ENCODE assay signal across 16 cellular contexts in genomic region chr13:63551731-63552130, GRCh38.
DNase-seq lines count a peak whose midpoint lies in the region; ATAC-seq and TF ChIP-seq lines count a peak whose summit lies in the region.
"Had no signal": no experiment of that assay in that cellular context is flagged by ENCODE, and none has a peak within 500 bp of the region (broad histone marks: within the 10 kb centered on the region; RNA-seq: fewer than 3 reads in every experiment).

No MANE protein-coding gene starts in this region.

- H3K36me3 Mint-ChIP-seq in GM23338 (ENCODE audit: low read depth), result no peaks in the 10 kb centered on the region
- H3K36me3 Mint-ChIP-seq in type B pancreatic cell, result no peaks in the 10 kb centered on the region
- no peaks in the 10 kb centered on the region for H3K36me3 Mint-ChIP-seq in stimulated activated memory B cell treated with anti-CD40 and anti-IgM and Interleukin-4, amounts not matched to agents 10 μg/mL and 1 μg/mL and 100 μg/mL, for 72 hours
- H3K36me3 Mint-ChIP-seq: CD8-positive, alpha-beta T cell had no signal

- H3K4me3 Mint-ChIP-seq in GM23338, result no peak overlapping the region
- H3K4me3 Mint-ChIP-seq in type B pancreatic cell, result peak overlapping the region; percentile 78
- H3K4me3 Mint-ChIP-seq in stimulated activated memory B cell treated with anti-CD40 and anti-IgM and Interleukin-4, amounts not matched to agents 10 μg/mL and 1 μg/mL and 100 μg/mL, for 72 hours, result no peak overlapping the region
- H3K4me3 Mint-ChIP-seq: B cell; CD8-positive, alpha-beta T cell; H9 had no signal

- H3F3A ChIP-seq in GM23338 (replicated peaks; ENCODE audit: low read depth), result no peaks in the 10 kb centered on the region

- H3K79me2 ChIP-seq in GM23338 (replicated peaks; ENCODE audit: insufficient read depth) (no peaks in the 10 kb centered on the region), osteoblast (ENCODE audit: insufficient read depth, low read length) (no peaks in the 10 kb centered on the region)

- H3K9me3 ChIP-seq in osteoblast (ENCODE audit: low read depth, low read length), result no peaks in the 10 kb centered on the region
- H3K9me3 ChIP-seq: BLaER1 treated with 17β-estradiol and CSF1 and Interleukin-3, amounts not matched to agents 10 nM and 100 nM had no signal

- H3K36me3 ChIP-seq in GM23338 (ENCODE audit: insufficient read depth), result no peaks in the 10 kb centered on the region
- H3K36me3 ChIP-seq in osteoblast (ENCODE audit: insufficient read depth, low read length), result no peaks in the 10 kb centered on the region
- H3K36me3 ChIP-seq: BLaER1 treated with 17β-estradiol and CSF1 and Interleukin-3, amounts not matched to agents 10 nM and 100 nM had no signal

- H3K27ac Mint-ChIP-seq in GM23338 (no peak overlapping the region), type B pancreatic cell (peak overlapping the region; percentile 97)
- H3K27ac Mint-ChIP-seq in stimulated activated memory B cell treated with anti-CD40 and anti-IgM and Interleukin-4, amounts not matched to agents 10 μg/mL and 1 μg/mL and 100 μg/mL, for 72 hours, result no peak overlapping the region
- H3K27ac Mint-ChIP-seq: B cell; CD8-positive, alpha-beta T cell; H9 had no signal

- H3K9me2 ChIP-seq in GM23338 (ENCODE audit: insufficient read depth), result no peaks in the 10 kb centered on the region

- ATAC-seq in GM23338, result no peak
- ATAC-seq in stimulated activated memory B cell treated with anti-CD40 and anti-IgM and Interleukin-4, amounts not matched to agents 10 μg/mL and 1 μg/mL and 100 μg/mL, for 72 hours, result no peak
- ATAC-seq: CD8-positive, alpha-beta T cell; K562 had no signal

- H3K27me3 Mint-ChIP-seq in GM23338 (ENCODE audit: insufficient read depth, low read depth, poor library complexity) (no peaks in the 10 kb centered on the region), type B pancreatic cell (no peaks in the 10 kb centered on the region)
- H3K27me3 Mint-ChIP-seq in stimulated activated memory B cell treated with anti-CD40 and anti-IgM and Interleukin-4, amounts not matched to agents 10 μg/mL and 1 μg/mL and 100 μg/mL, for 72 hours, result no peaks in the 10 kb centered on the region
- H3K27me3 Mint-ChIP-seq: B cell had no signal

- H2AFZ ChIP-seq in GM23338 (peak overlapping the region; percentile 15), osteoblast (ENCODE audit: low read length) (peak overlapping the region; percentile 50)

- no peak for DNase-seq in GM23338 (ENCODE audit: low spot score)
- DNase-seq in epithelial cell of esophagus (ENCODE audit: low read depth), result peak; percentile 15
- DNase-seq in osteoblast (ENCODE audit: insufficient read length, low spot score, missing footprints), result no peak
- no peak for DNase-seq in type B pancreatic cell (ENCODE audit: extremely low spot score, unreplicated experiment)
- no peak for DNase-seq in DMS79 (lab: John Stamatoyannopoulos, UW)
- no peak for DNase-seq in NCI-H345 (lab: John Stamatoyannopoulos, UW)
- DNase-seq: CD8-positive, alpha-beta T cell; DMS 273 treated with DMSO at 0.1 percent for 48 hours; DMS53; GDM1; H9; IMR-90 had no signal

- no peaks in the 10 kb centered on the region for H3K27me3 ChIP-seq in GM23338 (ENCODE audit: insufficient read depth)
- H3K27me3 ChIP-seq in osteoblast (ENCODE audit: insufficient read depth, low read length), result no peaks in the 10 kb centered on the region
- H3K27me3 ChIP-seq: BLaER1 treated with 17β-estradiol and CSF1 and Interleukin-3, amounts not matched to agents 10 nM and 100 nM had no signal

- H3K27ac ChIP-seq in GM23338 (ENCODE audit: low read depth) (no peak overlapping the region), osteoblast (ENCODE audit: low read depth, low read length) (no peak overlapping the region)
- H3K27ac ChIP-seq: BLaER1 treated with 17β-estradiol and CSF1 and Interleukin-3, amounts not matched to agents 10 nM and 100 nM had no signal

- H3K4me1 ChIP-seq in GM23338 (ENCODE audit: insufficient read depth) (0 out of 2 replicates have a peak, but pooled peaks cover 3% of the 10 kb centered on the region), osteoblast (ENCODE audit: insufficient read depth, low read length) (no peaks in the 10 kb centered on the region)
- H3K4me1 ChIP-seq: BLaER1 treated with 17β-estradiol and CSF1 and Interleukin-3, amounts not matched to agents 10 nM and 100 nM had no signal

- H4K20me1 ChIP-seq in GM23338 (replicated peaks; ENCODE audit: insufficient read depth) (no peaks in the 10 kb centered on the region), osteoblast (ENCODE audit: insufficient read depth, low read length) (no peaks in the 10 kb centered on the region)
- H4K20me1 ChIP-seq: BLaER1 treated with 17β-estradiol and CSF1 and Interleukin-3, amounts not matched to agents 10 nM and 100 nM had no signal

- H3K4me2 ChIP-seq in GM23338 (no peak overlapping the region), osteoblast (ENCODE audit: insufficient read depth, low read length) (no peak overlapping the region)
- H3K4me2 ChIP-seq: BLaER1 treated with 17β-estradiol and CSF1 and Interleukin-3, amounts not matched to agents 10 nM and 100 nM had no signal

- TF ChIP-seq CTCF in GM23338 (conservative IDR thresholded peaks at IDR 0.05; ENCODE audit: low read depth in 2 of 2) (no peak), epithelial cell of esophagus (IDR thresholded peaks at IDR 0.05; ENCODE audit: insufficient read depth, low read depth, low read length, missing control alignments) (no peak), osteoblast (IDR thresholded peaks at IDR 0.05; ENCODE audit: extremely low read depth, low read depth, low read length) (no peak), type B pancreatic cell (conservative IDR thresholded peaks at IDR 0.05) (no peak)

- H3K4me3 ChIP-seq in GM23338 (no peak overlapping the region), epithelial cell of esophagus (ENCODE audit: low read length) (no peak overlapping the region), osteoblast (ENCODE audit: insufficient read depth, low read length) (no peak overlapping the region)
- H3K4me3 ChIP-seq: BLaER1 treated with 17β-estradiol and CSF1 and Interleukin-3, amounts not matched to agents 10 nM and 100 nM; K562 had no signal

- peaks cover 6% of the 10 kb centered on the region for H3K4me1 Mint-ChIP-seq in GM23338
- no peaks in the 10 kb centered on the region for H3K4me1 Mint-ChIP-seq in type B pancreatic cell (ENCODE audit: unreplicated experiment)
- H3K4me1 Mint-ChIP-seq in stimulated activated memory B cell treated with anti-CD40 and anti-IgM and Interleukin-4, amounts not matched to agents 10 μg/mL and 1 μg/mL and 100 μg/mL, for 72 hours, result no peaks in the 10 kb centered on the region
- H3K4me1 Mint-ChIP-seq: B cell had no signal

- no peaks in the 10 kb centered on the region for H3K9me3 Mint-ChIP-seq in GM23338
- peaks cover 5% of the 10 kb centered on the region for H3K9me3 Mint-ChIP-seq in type B pancreatic cell
- peaks cover 2% of the 10 kb centered on the region for H3K9me3 Mint-ChIP-seq in stimulated activated memory B cell treated with anti-CD40 and anti-IgM and Interleukin-4, amounts not matched to agents 10 μg/mL and 1 μg/mL and 100 μg/mL, for 72 hours
- H3K9me3 Mint-ChIP-seq: CD8-positive, alpha-beta T cell; H9 had no signal

TF ChIP-seq in GM23338, 12 proteins besides CTCF, POLR2A, EP300 and RAD21 (continues in another document):
- TF ChIP-seq CREB1 (CRISPR knock-in tag; IDR thresholded peaks at IDR 0.05; ENCODE audit: low read depth) (no peak), EZH2 (IDR thresholded peaks at IDR 0.05; ENCODE audit: low read depth, unreplicated experiment) (no peak), ZNF331 (CRISPR knock-in tag; IDR thresholded peaks at IDR 0.05; ENCODE audit: low read depth) (no peak), JUNB (IDR thresholded peaks at IDR 0.05; ENCODE audit: unreplicated experiment) (no peak), ZNF114 (CRISPR knock-in tag; IDR thresholded peaks at IDR 0.05) (no peak), NANOG (IDR thresholded peaks at IDR 0.05; ENCODE audit: borderline replicate concordance) (no peak), EZH2phosphoT487 (IDR thresholded peaks at IDR 0.05; ENCODE audit: unreplicated experiment) (no peak), REST (IDR thresholded peaks at IDR 0.05; ENCODE audit: unreplicated experiment) (no peak), POLR2AphosphoS5 (IDR thresholded peaks at IDR 0.05; ENCODE audit: low read depth) (no peak), ETS1 (IDR thresholded peaks at IDR 0.05) (no peak)
